Comparison of ENCODE assay signal across 8 cellular contexts in genomic region chr6:89081423-89082322, GRCh38. TPM values are rescaled to one million over a fixed set of nuclear protein-coding genes. Genes with fewer than 3 reads are reported as not detected.
DNase-seq lines count a peak whose midpoint lies in the region; ATAC-seq and TF ChIP-seq lines count a peak whose summit lies in the region.

No MANE protein-coding gene starts in this region.

- peak overlapping the region; percentile 90 for H3K4me3 ChIP-seq in BE2C (ENCODE audit: low read depth, low read length)
- peak overlapping the region; percentile 78 for H3K4me3 ChIP-seq in colonic mucosa

- H3K4me1 ChIP-seq in BE2C (no peaks in the 10 kb centered on the region), colonic mucosa (no peaks in the 10 kb centered on the region)

- intact Hi-C loops in colonic mucosa (cut with DNase I), result loop anchor here (5.0 to 10.0 kb wide), 2 partner anchors 36 to 97 kb away; partner anchors contain the start of gene SRSF12

- H3K9me3 ChIP-seq in BE2C (no peaks in the 10 kb centered on the region), colonic mucosa (no peaks in the 10 kb centered on the region)

- H3K9ac ChIP-seq in colonic mucosa (ENCODE audit: low read depth in 2 of 2, low read length in 2 of 2), result peak overlapping the region; percentile 98 to 100

- H3K27me3 ChIP-seq in BE2C, result no peaks in the 10 kb centered on the region
- H3K27me3 ChIP-seq in colonic mucosa, result no peaks in the 10 kb centered on the region

- H3K27ac ChIP-seq in colonic mucosa, result peak overlapping the region; percentile 99

- peaks cover 36% of the 10 kb centered on the region for H3K36me3 ChIP-seq in BE2C
- H3K36me3 ChIP-seq in colonic mucosa, result peaks cover 5% of the 10 kb centered on the region

- DNase-seq in BE2C (peak; percentile 99), NCI-H524 (lab: John Stamatoyannopoulos, UW) (peak; percentile 95 to 96), colonic mucosa (peak; percentile 99), left kidney (ENCODE audit: low read depth, low spot score) (peak; percentile 99)
- DNase-seq in activated CD4-positive, alpha-beta T cell treated with anti-CD3 and anti-CD28 coated beads for 48 hours, result peak; percentile 99
- peak; percentile 98 for DNase-seq in stimulated activated CD4-positive, alpha-beta T cell treated with anti-CD3 and anti-CD28 coated beads, Interleukin-1b, Interleukin-23, amount 100 ng/mL, for 48 hours

- TF ChIP-seq CTCF in BE2C (IDR thresholded peaks at IDR 0.05; ENCODE audit: low read depth, low read length), result no peak
- no peak for TF ChIP-seq CTCF in colonic mucosa (IDR thresholded peaks at IDR 0.05)

- ATAC-seq in HG03442 (IDR thresholded peaks at IDR 0.05; ENCODE audit: unreplicated experiment), result peak; percentile 52

- peak; percentile 84 for TF ChIP-seq POLR2A in GM19193 (IDR thresholded peaks at IDR 0.05; ENCODE audit: extremely low read depth, insufficient read depth, insufficient read length)

RNA-seq across cellular contexts. Expression of gene PNRC1, which starts 1.1 kb away (rescaled TPM):
- 23.5 TPM for polyA plus RNA-seq in BE2C (2012; ENCODE audit: insufficient read depth, insufficient read length, low read depth)
- total RNA-seq in colonic mucosa, result 100 to 1,000 TPM in 1 of 2 donors, 10 to 100 TPM in 1; 47.8 to 143 TPM

RNA-seq across cellular contexts. Expression of gene SRSF12, which starts 36.2 kb away (rescaled TPM):
- polyA plus RNA-seq in BE2C (2012; ENCODE audit: insufficient read depth, insufficient read length, low read depth), result 4.6 TPM
- under 1 TPM in 1 of 2 donors, not detected in 1; 0.35 TPM for total RNA-seq in colonic mucosa

Comparison
In these comparisons a context has a peak if more than half of its experiments do, and no peak if none do; other contexts are left out.
1. Peak in every context shown above with its lines: DNase-seq, ATAC-seq, H3K4me3 ChIP-seq and H3K27ac ChIP-seq.